ENCODE assay signal across 1 cellular context in the genomic region with DNA sequence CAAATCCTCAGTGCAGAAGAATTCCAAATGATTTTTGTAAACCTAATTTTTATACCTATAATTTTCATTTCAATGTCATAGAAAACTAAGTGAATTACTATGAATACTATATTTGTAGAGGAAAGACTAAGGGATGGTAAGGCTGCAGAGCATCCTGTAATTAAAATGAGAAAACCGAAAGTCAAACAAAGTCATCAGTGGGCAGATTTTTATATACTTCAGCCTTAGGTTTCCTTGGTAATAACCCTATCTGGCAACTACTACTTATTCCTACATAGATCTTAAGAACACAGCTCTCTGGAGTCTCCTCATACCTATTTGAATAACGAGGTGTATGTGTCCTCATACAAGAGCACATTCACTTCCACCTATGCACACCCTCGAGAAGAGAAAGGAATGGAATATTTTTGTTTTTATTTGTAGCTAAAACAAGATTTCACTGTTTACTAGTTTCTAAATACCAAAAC.
TF ChIP-seq lines count a peak whose summit lies in the region.

No MANE protein-coding gene starts in this region.

TF ChIP-seq in WTC11, 78 proteins besides CTCF, POLR2A, EP300 and RAD21 (continued from another document):
- TF ChIP-seq, protein P1, sequence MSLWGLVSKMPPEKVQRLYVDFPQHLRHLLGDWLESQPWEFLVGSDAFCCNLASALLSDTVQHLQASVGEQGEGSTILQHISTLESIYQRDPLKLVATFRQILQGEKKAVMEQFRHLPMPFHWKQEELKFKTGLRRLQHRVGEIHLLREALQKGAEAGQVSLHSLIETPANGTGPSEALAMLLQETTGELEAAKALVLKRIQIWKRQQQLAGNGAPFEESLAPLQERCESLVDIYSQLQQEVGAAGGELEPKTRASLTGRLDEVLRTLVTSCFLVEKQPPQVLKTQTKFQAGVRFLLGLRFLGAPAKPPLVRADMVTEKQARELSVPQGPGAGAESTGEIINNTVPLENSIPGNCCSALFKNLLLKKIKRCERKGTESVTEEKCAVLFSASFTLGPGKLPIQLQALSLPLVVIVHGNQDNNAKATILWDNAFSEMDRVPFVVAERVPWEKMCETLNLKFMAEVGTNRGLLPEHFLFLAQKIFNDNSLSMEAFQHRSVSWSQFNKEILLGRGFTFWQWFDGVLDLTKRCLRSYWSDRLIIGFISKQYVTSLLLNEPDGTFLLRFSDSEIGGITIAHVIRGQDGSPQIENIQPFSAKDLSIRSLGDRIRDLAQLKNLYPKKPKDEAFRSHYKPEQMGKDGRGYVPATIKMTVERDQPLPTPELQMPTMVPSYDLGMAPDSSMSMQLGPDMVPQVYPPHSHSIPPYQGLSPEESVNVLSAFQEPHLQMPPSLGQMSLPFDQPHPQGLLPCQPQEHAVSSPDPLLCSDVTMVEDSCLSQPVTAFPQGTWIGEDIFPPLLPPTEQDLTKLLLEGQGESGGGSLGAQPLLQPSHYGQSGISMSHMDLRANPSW (CRISPR knock-in tag; conservative IDR thresholded peaks at IDR 0.05; ENCODE audit: low read depth) = no peak
- TF ChIP-seq, protein P2, sequence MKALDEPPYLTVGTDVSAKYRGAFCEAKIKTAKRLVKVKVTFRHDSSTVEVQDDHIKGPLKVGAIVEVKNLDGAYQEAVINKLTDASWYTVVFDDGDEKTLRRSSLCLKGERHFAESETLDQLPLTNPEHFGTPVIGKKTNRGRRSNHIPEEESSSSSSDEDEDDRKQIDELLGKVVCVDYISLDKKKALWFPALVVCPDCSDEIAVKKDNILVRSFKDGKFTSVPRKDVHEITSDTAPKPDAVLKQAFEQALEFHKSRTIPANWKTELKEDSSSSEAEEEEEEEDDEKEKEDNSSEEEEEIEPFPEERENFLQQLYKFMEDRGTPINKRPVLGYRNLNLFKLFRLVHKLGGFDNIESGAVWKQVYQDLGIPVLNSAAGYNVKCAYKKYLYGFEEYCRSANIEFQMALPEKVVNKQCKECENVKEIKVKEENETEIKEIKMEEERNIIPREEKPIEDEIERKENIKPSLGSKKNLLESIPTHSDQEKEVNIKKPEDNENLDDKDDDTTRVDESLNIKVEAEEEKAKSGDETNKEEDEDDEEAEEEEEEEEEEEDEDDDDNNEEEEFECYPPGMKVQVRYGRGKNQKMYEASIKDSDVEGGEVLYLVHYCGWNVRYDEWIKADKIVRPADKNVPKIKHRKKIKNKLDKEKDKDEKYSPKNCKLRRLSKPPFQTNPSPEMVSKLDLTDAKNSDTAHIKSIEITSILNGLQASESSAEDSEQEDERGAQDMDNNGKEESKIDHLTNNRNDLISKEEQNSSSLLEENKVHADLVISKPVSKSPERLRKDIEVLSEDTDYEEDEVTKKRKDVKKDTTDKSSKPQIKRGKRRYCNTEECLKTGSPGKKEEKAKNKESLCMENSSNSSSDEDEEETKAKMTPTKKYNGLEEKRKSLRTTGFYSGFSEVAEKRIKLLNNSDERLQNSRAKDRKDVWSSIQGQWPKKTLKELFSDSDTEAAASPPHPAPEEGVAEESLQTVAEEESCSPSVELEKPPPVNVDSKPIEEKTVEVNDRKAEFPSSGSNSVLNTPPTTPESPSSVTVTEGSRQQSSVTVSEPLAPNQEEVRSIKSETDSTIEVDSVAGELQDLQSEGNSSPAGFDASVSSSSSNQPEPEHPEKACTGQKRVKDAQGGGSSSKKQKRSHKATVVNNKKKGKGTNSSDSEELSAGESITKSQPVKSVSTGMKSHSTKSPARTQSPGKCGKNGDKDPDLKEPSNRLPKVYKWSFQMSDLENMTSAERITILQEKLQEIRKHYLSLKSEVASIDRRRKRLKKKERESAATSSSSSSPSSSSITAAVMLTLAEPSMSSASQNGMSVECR (CRISPR knock-in tag; IDR thresholded peaks at IDR 0.05; ENCODE audit: borderline replicate concordance) = no peak
- TF ChIP-seq, protein P3, sequence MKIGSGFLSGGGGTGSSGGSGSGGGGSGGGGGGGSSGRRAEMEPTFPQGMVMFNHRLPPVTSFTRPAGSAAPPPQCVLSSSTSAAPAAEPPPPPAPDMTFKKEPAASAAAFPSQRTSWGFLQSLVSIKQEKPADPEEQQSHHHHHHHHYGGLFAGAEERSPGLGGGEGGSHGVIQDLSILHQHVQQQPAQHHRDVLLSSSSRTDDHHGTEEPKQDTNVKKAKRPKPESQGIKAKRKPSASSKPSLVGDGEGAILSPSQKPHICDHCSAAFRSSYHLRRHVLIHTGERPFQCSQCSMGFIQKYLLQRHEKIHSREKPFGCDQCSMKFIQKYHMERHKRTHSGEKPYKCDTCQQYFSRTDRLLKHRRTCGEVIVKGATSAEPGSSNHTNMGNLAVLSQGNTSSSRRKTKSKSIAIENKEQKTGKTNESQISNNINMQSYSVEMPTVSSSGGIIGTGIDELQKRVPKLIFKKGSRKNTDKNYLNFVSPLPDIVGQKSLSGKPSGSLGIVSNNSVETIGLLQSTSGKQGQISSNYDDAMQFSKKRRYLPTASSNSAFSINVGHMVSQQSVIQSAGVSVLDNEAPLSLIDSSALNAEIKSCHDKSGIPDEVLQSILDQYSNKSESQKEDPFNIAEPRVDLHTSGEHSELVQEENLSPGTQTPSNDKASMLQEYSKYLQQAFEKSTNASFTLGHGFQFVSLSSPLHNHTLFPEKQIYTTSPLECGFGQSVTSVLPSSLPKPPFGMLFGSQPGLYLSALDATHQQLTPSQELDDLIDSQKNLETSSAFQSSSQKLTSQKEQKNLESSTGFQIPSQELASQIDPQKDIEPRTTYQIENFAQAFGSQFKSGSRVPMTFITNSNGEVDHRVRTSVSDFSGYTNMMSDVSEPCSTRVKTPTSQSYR (CRISPR knock-in tag; IDR thresholded peaks at IDR 0.05) = no peak
- TF ChIP-seq TP53 (CRISPR knock-in tag; IDR thresholded peaks at IDR 0.05) = no peak
- TF ChIP-seq ZNF263 (CRISPR knock-in tag; IDR thresholded peaks at IDR 0.05; ENCODE audit: low read depth) = no peak
- no peak for TF ChIP-seq NR3C1 (CRISPR knock-in tag; conservative IDR thresholded peaks at IDR 0.05; ENCODE audit: low read depth)
- no peak for TF ChIP-seq ZNF138 (CRISPR knock-in tag; conservative IDR thresholded peaks at IDR 0.05)
- TF ChIP-seq TEAD4 (CRISPR knock-in tag; IDR thresholded peaks at IDR 0.05) = no peak
